Comparison of ENCODE assay signal across 14 cellular contexts in the genomic region with DNA sequence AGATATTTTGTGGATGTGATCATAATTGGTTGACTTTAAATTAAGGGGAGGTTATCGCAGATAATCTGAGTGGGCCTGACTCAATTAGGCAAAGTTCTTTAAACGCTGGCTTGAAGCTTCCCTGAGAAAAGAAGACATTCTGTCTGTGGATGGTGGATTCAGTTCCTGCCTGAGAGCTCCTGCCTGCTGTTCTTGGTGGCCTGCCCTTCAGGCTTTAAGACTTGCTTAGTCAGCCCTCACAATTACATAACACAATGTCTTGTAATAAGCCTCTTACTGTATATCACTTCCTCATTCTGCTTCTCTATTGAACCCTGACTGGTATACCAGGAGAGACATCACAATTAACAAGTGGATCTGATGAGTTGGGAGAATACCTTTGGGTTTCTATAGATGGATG. TPM values are rescaled to one million over a fixed set of nuclear protein-coding genes. Genes with fewer than 3 reads are reported as not detected.
DNase-seq lines count a peak whose midpoint lies in the region; ATAC-seq and TF ChIP-seq lines count a peak whose summit lies in the region.
"Had no signal": no experiment of that assay in that cellular context is flagged by ENCODE, and none has a peak within 500 bp of the region (broad histone marks: within the 10 kb centered on the region; RNA-seq: fewer than 3 reads in every experiment).

No MANE protein-coding gene starts in this region.

- DNase-seq in NOMO-1 (lab: John Stamatoyannopoulos, UW; ENCODE audit: unreplicated experiment in 2 of 2) (peak; percentile 93 to 98), endodermal cell (peak; percentile 12), osteocyte (ENCODE audit: extremely low spot score, unreplicated experiment) (peak; percentile 11), NCI-H2029 treated with DMSO at 0.1 percent for 48 hours (lab: John Stamatoyannopoulos, UW) (no peak)
- DNase-seq in stimulated activated CD4-positive, alpha-beta T cell treated with anti-CD3 and anti-CD28 coated beads, Interleukin-4, amount 100 ng/mL, for 1 hour = no peak
- no peak for DNase-seq in activated T-cell treated with anti-CD3 and anti-CD28 coated beads, Interleukin-2, amount 50 U/mL, for 4 hours
- DNase-seq: natural killer cell; NCI-H2081 treated with DMSO at 0.1 percent for 48 hours; stimulated activated CD4-positive, alpha-beta T cell treated with anti-CD3 and anti-CD28 coated beads, Interleukin-15, amount 100 ng/mL, for 24 hours; T1000 had no signal

- no peaks in the 10 kb centered on the region for H3K36me3 Mint-ChIP-seq in endodermal cell (ENCODE audit: low read depth)
- peaks cover 5% of the 10 kb centered on the region for H3K36me3 Mint-ChIP-seq in osteocyte (ENCODE audit: unreplicated experiment)
- no peaks in the 10 kb centered on the region for H3K36me3 Mint-ChIP-seq in activated T-cell treated with anti-CD3 and anti-CD28 coated beads, Interleukin-2, amount 50 U/mL, for 4 hours (ENCODE audit: insufficient read depth)
- H3K36me3 Mint-ChIP-seq: natural killer cell; stimulated activated memory B cell treated with anti-CD40 and anti-IgM and Interleukin-4, amounts not matched to agents 10 μg/mL and 1 μg/mL and 100 μg/mL, for 72 hours had no signal

- no peaks in the 10 kb centered on the region for H3K4me1 ChIP-seq in endodermal cell (ENCODE audit: control insufficient read depth, insufficient read depth, low read length)

- H3K4me3 Mint-ChIP-seq in endodermal cell = no peak overlapping the region
- no peak overlapping the region for H3K4me3 Mint-ChIP-seq in osteocyte (ENCODE audit: unreplicated experiment)
- no peak overlapping the region for H3K4me3 Mint-ChIP-seq in activated T-cell treated with anti-CD3 and anti-CD28 coated beads, Interleukin-2, amount 50 U/mL, for 4 hours
- H3K4me3 Mint-ChIP-seq: natural killer cell; stimulated activated memory B cell treated with anti-CD40 and anti-IgM and Interleukin-4, amounts not matched to agents 10 μg/mL and 1 μg/mL and 100 μg/mL, for 72 hours had no signal

- TF ChIP-seq CTCF in endodermal cell (conservative IDR thresholded peaks at IDR 0.05) = no peak
- no peak for TF ChIP-seq CTCF in osteocyte (IDR thresholded peaks at IDR 0.05)

- H3K27ac ChIP-seq in endodermal cell (ENCODE audit: low read depth, low read length) = no peak overlapping the region

- H3K27ac Mint-ChIP-seq in endodermal cell (no peak overlapping the region), osteocyte (ENCODE audit: unreplicated experiment) (no peak overlapping the region)
- H3K27ac Mint-ChIP-seq: stimulated activated memory B cell treated with anti-CD40 and anti-IgM and Interleukin-4, amounts not matched to agents 10 μg/mL and 1 μg/mL and 100 μg/mL, for 72 hours had no signal

- H3K36me3 ChIP-seq in endodermal cell (ENCODE audit: control insufficient read depth, insufficient read depth, low read length) = no peaks in the 10 kb centered on the region

- H3K27me3 Mint-ChIP-seq in endodermal cell (ENCODE audit: insufficient read depth) = no peaks in the 10 kb centered on the region
- no peaks in the 10 kb centered on the region for H3K27me3 Mint-ChIP-seq in osteocyte (ENCODE audit: unreplicated experiment)
- H3K27me3 Mint-ChIP-seq in activated T-cell treated with anti-CD3 and anti-CD28 coated beads, Interleukin-2, amount 50 U/mL, for 4 hours (ENCODE audit: low read depth) = peaks cover 5% of the 10 kb centered on the region
- H3K27me3 Mint-ChIP-seq: stimulated activated memory B cell treated with anti-CD40 and anti-IgM and Interleukin-4, amounts not matched to agents 10 μg/mL and 1 μg/mL and 100 μg/mL, for 72 hours had no signal

- no peak overlapping the region for H3K9ac ChIP-seq in endodermal cell (ENCODE audit: extremely low read depth, low read length, poor library complexity, severe bottlenecking)

- ATAC-seq in GM18868 (IDR thresholded peaks at IDR 0.05; ENCODE audit: unreplicated experiment) (peak; percentile 68), HG03378 (IDR thresholded peaks at IDR 0.05; ENCODE audit: unreplicated experiment) (no peak)
- no peak for ATAC-seq in activated T-cell treated with anti-CD3 and anti-CD28 coated beads, Interleukin-2, amount 50 U/mL, for 4 hours
- ATAC-seq: stimulated activated memory B cell treated with anti-CD40 and anti-IgM and Interleukin-4, amounts not matched to agents 10 μg/mL and 1 μg/mL and 100 μg/mL, for 72 hours had no signal

- no peak overlapping the region for H3K4me3 ChIP-seq in endodermal cell (ENCODE audit: low read length)

- H3K9me3 Mint-ChIP-seq in endodermal cell (no peaks in the 10 kb centered on the region), osteocyte (ENCODE audit: unreplicated experiment) (no peaks in the 10 kb centered on the region)
- H3K9me3 Mint-ChIP-seq in activated T-cell treated with anti-CD3 and anti-CD28 coated beads, Interleukin-2, amount 50 U/mL, for 4 hours = no peaks in the 10 kb centered on the region
- H3K9me3 Mint-ChIP-seq: natural killer cell; stimulated activated memory B cell treated with anti-CD40 and anti-IgM and Interleukin-4, amounts not matched to agents 10 μg/mL and 1 μg/mL and 100 μg/mL, for 72 hours had no signal

- peaks cover 1% of the 10 kb centered on the region for H3K4me1 Mint-ChIP-seq in endodermal cell
- peaks cover 27% of the 10 kb centered on the region for H3K4me1 Mint-ChIP-seq in osteocyte (ENCODE audit: unreplicated experiment)
- H3K4me1 Mint-ChIP-seq in activated T-cell treated with anti-CD3 and anti-CD28 coated beads, Interleukin-2, amount 50 U/mL, for 4 hours (ENCODE audit: low read depth) = no peaks in the 10 kb centered on the region
- H3K4me1 Mint-ChIP-seq: natural killer cell had no signal

- WGBS in endodermal cell (ENCODE audit: insufficient coverage in 1 of 2, insufficient read length in 1 of 2), 2 experiments = 93% methylated on average over 2 of the region's 2 CpGs; no CpG with 5 or more reads in 1 of the 2 experiments

- H3K9me3 ChIP-seq in endodermal cell (ENCODE audit: control insufficient read depth, low read length) = no peaks in the 10 kb centered on the region

- no peaks in the 10 kb centered on the region for H3K27me3 ChIP-seq in endodermal cell (ENCODE audit: control insufficient read depth, insufficient read depth, low read length, poor library complexity, severe bottlenecking)

RNA-seq across cellular contexts. Expression of a gene that starts 50.2 kb away (rescaled TPM):
- total RNA-seq in endodermal cell (under 1 TPM in 1 of 2 donors, not detected in 1; 0.33 TPM), osteocyte (9.2 and 10.5 TPM in 2 replicates)
- 0.25 TPM for polyA plus RNA-seq in endodermal cell (2013, experiment 1 of 2)
- 0.17 TPM for polyA plus RNA-seq in endodermal cell (2013, experiment 2 of 2)
- total RNA-seq in activated T-cell treated with anti-CD3 and anti-CD28 coated beads, Interleukin-2, amount 50 U/mL, for 4 hours = not detected
- total RNA-seq: HT-29, natural killer cell had no signal

Comparison
In these comparisons a context has a peak if more than half of its experiments do, and no peak if none do; other contexts are left out.
1. DNase-seq: peak in NOMO-1 (2 of 2), endodermal cell (single experiment) and osteocyte (single experiment); none in stimulated activated CD4-positive, alpha-beta T cell treated with anti-CD3 and anti-CD28 coated beads, Interleukin-4, amount 100 ng/mL, for 1 hour (single experiment), activated T-cell treated with anti-CD3 and anti-CD28 coated beads, Interleukin-2, amount 50 U/mL, for 4 hours (single experiment) and NCI-H2029 treated with DMSO at 0.1 percent for 48 hours (single experiment).